ENCODE assay signal across 9 cellular contexts in the genomic region with DNA sequence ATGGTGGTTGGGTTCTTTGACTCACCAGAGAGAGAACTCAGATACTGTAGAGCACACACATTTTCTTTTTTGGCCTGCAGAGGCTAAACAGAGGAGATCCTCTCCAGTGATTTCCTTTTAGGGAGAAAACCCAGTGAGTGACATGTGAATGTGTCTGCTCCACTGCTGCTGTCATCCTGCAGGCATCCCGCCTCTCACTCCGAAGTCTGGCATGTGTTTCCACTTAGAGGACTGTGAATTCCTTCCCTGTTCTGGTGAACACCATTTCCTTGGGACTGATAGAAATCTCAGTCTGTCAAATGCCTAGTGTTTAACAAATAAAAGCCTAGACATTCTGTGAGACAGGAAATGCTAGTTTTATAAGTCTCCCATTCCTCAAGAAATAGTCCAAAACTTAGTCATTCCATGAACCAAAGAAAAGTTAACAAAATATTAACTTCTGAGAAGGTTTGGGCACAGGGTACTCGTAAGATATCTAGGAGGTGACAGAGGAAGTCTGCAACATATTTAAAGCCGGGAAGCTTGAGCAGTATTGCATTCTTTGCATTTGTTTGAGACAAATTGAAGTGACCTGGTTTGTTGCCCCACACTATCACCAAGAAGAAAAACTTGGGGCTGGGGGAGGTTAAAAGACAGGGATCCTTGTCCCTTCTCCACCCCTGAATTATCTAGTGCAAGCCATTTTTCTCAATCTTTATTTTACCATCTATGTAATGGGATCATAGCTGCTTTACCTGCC.
DNase-seq lines count a peak whose midpoint lies in the region; ATAC-seq and TF ChIP-seq lines count a peak whose summit lies in the region.
"Had no signal": no experiment of that assay in that cellular context is flagged by ENCODE, and none has a peak within 500 bp of the region (broad histone marks: within the 10 kb centered on the region; RNA-seq: fewer than 3 reads in every experiment).

No MANE protein-coding gene starts in this region.

- H3K4me1 Mint-ChIP-seq in HFFc6 (ENCODE audit: low read depth): peaks cover 63% of the 10 kb centered on the region
- peaks cover 0 to 1% of the 10 kb centered on the region in 2 donors for H3K4me1 Mint-ChIP-seq in stimulated activated naive B cell treated with anti-CD40 and anti-IgM and Interleukin-4, amounts not matched to agents 10 μg/mL and 1 μg/mL and 100 μg/mL, for 72 hours
- peaks cover 9% of the 10 kb centered on the region for H3K4me1 Mint-ChIP-seq in activated T-helper 2 cell treated with anti-CD3 and anti-CD28 coated beads, Interferon-gamma antibody, Interleukin-2, Interleukin-4, amounts not matched to agents 10 μg/mL and 5 μg/mL and 100 μg/mL, durations not matched to agents 14 hours and 24 hours and 36 hours (ENCODE audit: low read depth)

- whole genome bisulfite sequencing in hepatocyte (ENCODE audit: low lambda C conversion rate, missing lambda C conversion rate): 25% methylated on average over 4 of the region's 4 CpGs

- peaks cover 16 to 39% of the 10 kb centered on the region in 2 donors for H3K4me1 ChIP-seq in ascending aorta
- H3K4me1 ChIP-seq in hepatocyte (ENCODE audit: insufficient read depth): peaks cover 24% of the 10 kb centered on the region

- H3K9me3 Mint-ChIP-seq in HFFc6: no peaks in the 10 kb centered on the region
- no peaks in the 10 kb centered on the region for H3K9me3 Mint-ChIP-seq in stimulated activated naive B cell treated with anti-CD40 and anti-IgM and Interleukin-4, amounts not matched to agents 10 μg/mL and 1 μg/mL and 100 μg/mL, for 72 hours
- H3K9me3 Mint-ChIP-seq in activated T-helper 2 cell treated with anti-CD3 and anti-CD28 coated beads, Interferon-gamma antibody, Interleukin-2, Interleukin-4, amounts not matched to agents 10 μg/mL and 5 μg/mL and 100 μg/mL, durations not matched to agents 14 hours and 24 hours and 36 hours: no peaks in the 10 kb centered on the region
- H3K9me3 Mint-ChIP-seq: neural crest cell had no signal

- H3K9me3 ChIP-seq in ascending aorta: no peaks in the 10 kb centered on the region
- H3K9me3 ChIP-seq in hepatocyte (ENCODE audit: low read depth): no peaks in the 10 kb centered on the region

- H3K4me2 ChIP-seq in hepatocyte: no peak overlapping the region

- H3K27ac ChIP-seq in ascending aorta (peak overlapping the region; percentile 94), hepatocyte (peak overlapping the region; percentile 76)

- TF ChIP-seq CTCF in HFFc6 (IDR thresholded peaks at IDR 0.05) (no peak), ascending aorta (IDR thresholded peaks at IDR 0.05) (no peak), hepatocyte (IDR thresholded peaks at IDR 0.05; ENCODE audit: poor library complexity) (no peak)

- intact Hi-C loops in ascending aorta (cut with DNase I): loop anchor here (5.0 kb wide), 3 partner anchors 77 to 243 kb away; a partner anchor contains a TSS
- intact Hi-C loops in activated T-helper 2 cell treated with anti-CD3 and anti-CD28 coated beads, Interferon-gamma antibody, Interleukin-2, Interleukin-4, amounts not matched to agents 10 μg/mL and 5 μg/mL and 100 μg/mL, durations not matched to agents 14 hours and 24 hours and 36 hours (cut with micrococcal nuclease): no loop called here

- H2AFZ ChIP-seq in hepatocyte: no peak overlapping the region

- peaks cover 1% of the 10 kb centered on the region; the same call in 1 of the 2 replicates for H3K27me3 Mint-ChIP-seq in HFFc6 (ENCODE audit: insufficient read depth)
- H3K27me3 Mint-ChIP-seq in stimulated activated naive B cell treated with anti-CD40 and anti-IgM and Interleukin-4, amounts not matched to agents 10 μg/mL and 1 μg/mL and 100 μg/mL, for 72 hours: no peaks in the 10 kb centered on the region
- no peaks in the 10 kb centered on the region for H3K27me3 Mint-ChIP-seq in activated T-helper 2 cell treated with anti-CD3 and anti-CD28 coated beads, Interferon-gamma antibody, Interleukin-2, Interleukin-4, amounts not matched to agents 10 μg/mL and 5 μg/mL and 100 μg/mL, durations not matched to agents 14 hours and 24 hours and 36 hours (ENCODE audit: low read depth)

- no peaks in the 10 kb centered on the region for H4K20me1 ChIP-seq in hepatocyte (ENCODE audit: insufficient read depth, poor library complexity, severe bottlenecking)

- DNase-seq in HFFc6: peak; percentile 100
- peak; percentile 40 to 91 for DNase-seq in ascending aorta (ENCODE audit: low spot score in 2 of 2)
- DNase-seq in hepatocyte (ENCODE audit: low spot score): peak; percentile 72
- no peak for DNase-seq in stimulated activated naive B cell treated with anti-CD40 and anti-IgM and Interleukin-4, amounts not matched to agents 10 μg/mL and 1 μg/mL and 100 μg/mL, for 72 hours
- no peak for DNase-seq in central memory CD4-positive, alpha-beta T cell
- no peak for DNase-seq in NCI-H69 (lab: John Stamatoyannopoulos, UW)
- no peak for DNase-seq in NCI-H146 (lab: John Stamatoyannopoulos, UW)
- DNase-seq in activated T-helper 2 cell treated with anti-CD3 and anti-CD28 coated beads, Interferon-gamma antibody, Interleukin-2, Interleukin-4, amounts not matched to agents 10 μg/mL and 5 μg/mL and 100 μg/mL, durations not matched to agents 14 hours and 24 hours and 36 hours (ENCODE audit: low spot score): no peak

- peak overlapping the region; percentile 83 for H3K27ac Mint-ChIP-seq in HFFc6
- peak overlapping the region; percentile 56 for H3K27ac Mint-ChIP-seq in stimulated activated naive B cell treated with anti-CD40 and anti-IgM and Interleukin-4, amounts not matched to agents 10 μg/mL and 1 μg/mL and 100 μg/mL, for 72 hours
- H3K27ac Mint-ChIP-seq in activated T-helper 2 cell treated with anti-CD3 and anti-CD28 coated beads, Interferon-gamma antibody, Interleukin-2, Interleukin-4, amounts not matched to agents 10 μg/mL and 5 μg/mL and 100 μg/mL, durations not matched to agents 14 hours and 24 hours and 36 hours: no peak overlapping the region

- H3K79me2 ChIP-seq in hepatocyte: no peaks in the 10 kb centered on the region

- ATAC-seq in stimulated activated naive B cell treated with anti-CD40 and anti-IgM and Interleukin-4, amounts not matched to agents 10 μg/mL and 1 μg/mL and 100 μg/mL, for 72 hours (replicated peaks): no peak

- H3K36me3 ChIP-seq in ascending aorta: peaks cover 9 to 10% of the 10 kb centered on the region in 2 donors
- no peaks in the 10 kb centered on the region for H3K36me3 ChIP-seq in hepatocyte (replicated peaks; ENCODE audit: insufficient read depth, low read depth)

- H3K4me3 Mint-ChIP-seq in HFFc6: peak overlapping the region; percentile 37
- no peak overlapping the region for H3K4me3 Mint-ChIP-seq in stimulated activated naive B cell treated with anti-CD40 and anti-IgM and Interleukin-4, amounts not matched to agents 10 μg/mL and 1 μg/mL and 100 μg/mL, for 72 hours
- H3K4me3 Mint-ChIP-seq in activated T-helper 2 cell treated with anti-CD3 and anti-CD28 coated beads, Interferon-gamma antibody, Interleukin-2, Interleukin-4, amounts not matched to agents 10 μg/mL and 5 μg/mL and 100 μg/mL, durations not matched to agents 14 hours and 24 hours and 36 hours (ENCODE audit: low read depth): no peak overlapping the region
- H3K4me3 Mint-ChIP-seq: neural crest cell had no signal

- no peaks in the 10 kb centered on the region for H3K9me2 ChIP-seq in hepatocyte (replicated peaks; ENCODE audit: insufficient read depth)

- peaks cover 6% of the 10 kb centered on the region for H3K36me3 Mint-ChIP-seq in HFFc6 (ENCODE audit: low read depth)
- peaks cover 48 to 68% of the 10 kb centered on the region in 2 donors for H3K36me3 Mint-ChIP-seq in stimulated activated naive B cell treated with anti-CD40 and anti-IgM and Interleukin-4, amounts not matched to agents 10 μg/mL and 1 μg/mL and 100 μg/mL, for 72 hours
- peaks cover 73% of the 10 kb centered on the region for H3K36me3 Mint-ChIP-seq in activated T-helper 2 cell treated with anti-CD3 and anti-CD28 coated beads, Interferon-gamma antibody, Interleukin-2, Interleukin-4, amounts not matched to agents 10 μg/mL and 5 μg/mL and 100 μg/mL, durations not matched to agents 14 hours and 24 hours and 36 hours (ENCODE audit: low read depth)

- H3K4me3 ChIP-seq in ascending aorta (peak overlapping the region in 1 of 2 donors; percentile 15), hepatocyte (no peak overlapping the region)

- H3K27me3 ChIP-seq in ascending aorta: no peaks in the 10 kb centered on the region
- H3K27me3 ChIP-seq in hepatocyte: no peaks in the 10 kb centered on the region

Comparison
In these comparisons a context has a peak if more than half of its experiments do, and no peak if none do; other contexts are left out.
1. DNase-seq: peak in HFFc6 (single experiment), ascending aorta (2 of 2) and hepatocyte (single experiment); none in stimulated activated naive B cell treated with anti-CD40 and anti-IgM and Interleukin-4, amounts not matched to agents 10 μg/mL and 1 μg/mL and 100 μg/mL, for 72 hours (single experiment), central memory CD4-positive, alpha-beta T cell (single experiment), NCI-H69 (single experiment), NCI-H146 (single experiment) and activated T-helper 2 cell treated with anti-CD3 and anti-CD28 coated beads, Interferon-gamma antibody, Interleukin-2, Interleukin-4, amounts not matched to agents 10 μg/mL and 5 μg/mL and 100 μg/mL, durations not matched to agents 14 hours and 24 hours and 36 hours (single experiment).